Comparison of ENCODE assay signal across 2 cellular contexts in the genomic region with DNA sequence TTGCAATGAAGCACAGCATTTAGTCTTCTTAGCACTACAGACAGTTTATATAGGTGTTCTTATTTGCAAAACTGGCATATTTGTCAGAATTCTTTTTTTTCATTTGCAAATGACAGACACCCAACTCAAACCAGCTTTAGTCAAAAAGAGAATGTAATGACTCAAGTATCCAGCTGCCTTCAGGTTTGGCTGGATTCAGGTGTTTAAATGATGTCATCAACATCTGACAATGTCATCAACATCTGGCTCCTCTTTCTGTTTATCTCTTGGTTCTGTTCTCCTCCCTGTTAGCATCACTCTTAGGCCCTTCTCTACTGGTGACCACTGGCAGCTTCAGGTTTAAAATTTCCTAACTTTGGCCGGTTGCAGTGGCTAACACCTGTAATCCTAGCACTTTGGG.
TF ChIP-seq lines count a peak whose summit lies in the region.

No MANE protein-coding gene starts in this region.

TF ChIP-seq in GM12878, 131 proteins besides CTCF, POLR2A, EP300 and RAD21:
- TF ChIP-seq LARP7 (IDR thresholded peaks at IDR 0.05), result no peak
- peak; percentile 57; the same call in 1 of the 2 replicates for TF ChIP-seq JUNB (IDR thresholded peaks at IDR 0.05)
- no peak for TF ChIP-seq SMC3 (IDR thresholded peaks at IDR 0.05; ENCODE audit: borderline replicate concordance, low read length)
- TF ChIP-seq IKZF1 (conservative IDR thresholded peaks at IDR 0.05), result no peak
- peak; percentile 31; the same call in 1 of the 2 replicates for TF ChIP-seq CREB1 (IDR thresholded peaks at IDR 0.05; ENCODE audit: low read depth)
- TF ChIP-seq SMAD5 (IDR thresholded peaks at IDR 0.05; ENCODE audit: low read depth), result no peak
- TF ChIP-seq, protein P1, sequence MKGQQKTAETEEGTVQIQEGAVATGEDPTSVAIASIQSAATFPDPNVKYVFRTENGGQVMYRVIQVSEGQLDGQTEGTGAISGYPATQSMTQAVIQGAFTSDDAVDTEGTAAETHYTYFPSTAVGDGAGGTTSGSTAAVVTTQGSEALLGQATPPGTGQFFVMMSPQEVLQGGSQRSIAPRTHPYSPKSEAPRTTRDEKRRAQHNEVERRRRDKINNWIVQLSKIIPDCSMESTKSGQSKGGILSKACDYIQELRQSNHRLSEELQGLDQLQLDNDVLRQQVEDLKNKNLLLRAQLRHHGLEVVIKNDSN (IDR thresholded peaks at IDR 0.05; ENCODE audit: borderline replicate concordance, extremely low read length, insufficient read depth, low read depth, low read length), result no peak
- TF ChIP-seq, protein P2, sequence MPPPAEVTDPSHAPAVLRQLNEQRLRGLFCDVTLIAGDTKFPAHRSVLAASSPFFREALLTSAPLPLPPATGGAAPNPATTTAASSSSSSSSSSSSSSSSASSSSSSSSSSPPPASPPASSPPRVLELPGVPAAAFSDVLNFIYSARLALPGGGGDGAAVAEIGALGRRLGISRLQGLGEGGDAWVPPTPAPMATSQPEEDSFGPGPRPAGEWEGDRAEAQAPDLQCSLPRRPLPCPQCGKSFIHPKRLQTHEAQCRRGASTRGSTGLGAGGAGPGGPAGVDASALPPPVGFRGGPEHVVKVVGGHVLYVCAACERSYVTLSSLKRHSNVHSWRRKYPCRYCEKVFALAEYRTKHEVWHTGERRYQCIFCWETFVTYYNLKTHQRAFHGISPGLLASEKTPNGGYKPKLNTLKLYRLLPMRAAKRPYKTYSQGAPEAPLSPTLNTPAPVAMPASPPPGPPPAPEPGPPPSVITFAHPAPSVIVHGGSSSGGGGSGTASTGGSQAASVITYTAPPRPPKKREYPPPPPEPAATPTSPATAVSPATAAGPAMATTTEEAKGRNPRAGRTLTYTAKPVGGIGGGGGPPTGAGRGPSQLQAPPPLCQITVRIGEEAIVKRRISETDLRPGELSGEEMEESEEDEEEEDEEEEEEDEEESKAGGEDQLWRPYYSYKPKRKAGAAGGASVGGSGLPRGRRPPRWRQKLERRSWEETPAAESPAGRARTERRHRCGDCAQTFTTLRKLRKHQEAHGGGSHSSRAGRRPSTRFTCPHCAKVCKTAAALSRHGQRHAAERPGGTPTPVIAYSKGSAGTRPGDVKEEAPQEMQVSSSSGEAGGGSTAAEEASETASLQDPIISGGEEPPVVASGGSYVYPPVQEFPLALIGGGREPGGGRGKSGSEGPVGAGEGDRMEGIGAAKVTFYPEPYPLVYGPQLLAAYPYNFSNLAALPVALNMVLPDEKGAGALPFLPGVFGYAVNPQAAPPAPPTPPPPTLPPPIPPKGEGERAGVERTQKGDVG (CRISPR knock-in tag; IDR thresholded peaks at IDR 0.05), result no peak
- no peak for TF ChIP-seq HCFC1 (IDR thresholded peaks at IDR 0.05; ENCODE audit: low read length)
- TF ChIP-seq TCF12 (IDR thresholded peaks at IDR 0.05; ENCODE audit: low read depth, low read length), result 0 out of 2 replicates have a peak, but pooled peaks have one; percentile 60
- no peak for TF ChIP-seq BHLHE40 (IDR thresholded peaks at IDR 0.05; ENCODE audit: borderline replicate concordance in 1 of 2, low read depth in 2 of 2, low read length in 1 of 2)
- no peak for TF ChIP-seq PAX8 (IDR thresholded peaks at IDR 0.05)
- TF ChIP-seq ATF7 (IDR thresholded peaks at IDR 0.05; ENCODE audit: low read depth), result peak; percentile 70
- TF ChIP-seq GABPA (IDR thresholded peaks at IDR 0.05; ENCODE audit: low read depth), result no peak
- TF ChIP-seq SREBF2 (IDR thresholded peaks at IDR 0.05; ENCODE audit: low read length), result no peak
- TF ChIP-seq MXI1 (IDR thresholded peaks at IDR 0.05; ENCODE audit: low read depth, low read length), result no peak

TF ChIP-seq in HepG2, 621 proteins besides CTCF, POLR2A, EP300 and RAD21:
- TF ChIP-seq, protein P3, sequence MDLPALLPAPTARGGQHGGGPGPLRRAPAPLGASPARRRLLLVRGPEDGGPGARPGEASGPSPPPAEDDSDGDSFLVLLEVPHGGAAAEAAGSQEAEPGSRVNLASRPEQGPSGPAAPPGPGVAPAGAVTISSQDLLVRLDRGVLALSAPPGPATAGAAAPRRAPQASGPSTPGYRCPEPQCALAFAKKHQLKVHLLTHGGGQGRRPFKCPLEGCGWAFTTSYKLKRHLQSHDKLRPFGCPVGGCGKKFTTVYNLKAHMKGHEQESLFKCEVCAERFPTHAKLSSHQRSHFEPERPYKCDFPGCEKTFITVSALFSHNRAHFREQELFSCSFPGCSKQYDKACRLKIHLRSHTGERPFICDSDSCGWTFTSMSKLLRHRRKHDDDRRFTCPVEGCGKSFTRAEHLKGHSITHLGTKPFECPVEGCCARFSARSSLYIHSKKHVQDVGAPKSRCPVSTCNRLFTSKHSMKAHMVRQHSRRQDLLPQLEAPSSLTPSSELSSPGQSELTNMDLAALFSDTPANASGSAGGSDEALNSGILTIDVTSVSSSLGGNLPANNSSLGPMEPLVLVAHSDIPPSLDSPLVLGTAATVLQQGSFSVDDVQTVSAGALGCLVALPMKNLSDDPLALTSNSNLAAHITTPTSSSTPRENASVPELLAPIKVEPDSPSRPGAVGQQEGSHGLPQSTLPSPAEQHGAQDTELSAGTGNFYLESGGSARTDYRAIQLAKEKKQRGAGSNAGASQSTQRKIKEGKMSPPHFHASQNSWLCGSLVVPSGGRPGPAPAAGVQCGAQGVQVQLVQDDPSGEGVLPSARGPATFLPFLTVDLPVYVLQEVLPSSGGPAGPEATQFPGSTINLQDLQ (CRISPR knock-in tag; IDR thresholded peaks at IDR 0.05), result no peak
- peak; percentile 80 for TF ChIP-seq CREB1 (IDR thresholded peaks at IDR 0.05)
- no peak for TF ChIP-seq CREB1 (CRISPR knock-in tag; IDR thresholded peaks at IDR 0.05)
- TF ChIP-seq, protein P4, sequence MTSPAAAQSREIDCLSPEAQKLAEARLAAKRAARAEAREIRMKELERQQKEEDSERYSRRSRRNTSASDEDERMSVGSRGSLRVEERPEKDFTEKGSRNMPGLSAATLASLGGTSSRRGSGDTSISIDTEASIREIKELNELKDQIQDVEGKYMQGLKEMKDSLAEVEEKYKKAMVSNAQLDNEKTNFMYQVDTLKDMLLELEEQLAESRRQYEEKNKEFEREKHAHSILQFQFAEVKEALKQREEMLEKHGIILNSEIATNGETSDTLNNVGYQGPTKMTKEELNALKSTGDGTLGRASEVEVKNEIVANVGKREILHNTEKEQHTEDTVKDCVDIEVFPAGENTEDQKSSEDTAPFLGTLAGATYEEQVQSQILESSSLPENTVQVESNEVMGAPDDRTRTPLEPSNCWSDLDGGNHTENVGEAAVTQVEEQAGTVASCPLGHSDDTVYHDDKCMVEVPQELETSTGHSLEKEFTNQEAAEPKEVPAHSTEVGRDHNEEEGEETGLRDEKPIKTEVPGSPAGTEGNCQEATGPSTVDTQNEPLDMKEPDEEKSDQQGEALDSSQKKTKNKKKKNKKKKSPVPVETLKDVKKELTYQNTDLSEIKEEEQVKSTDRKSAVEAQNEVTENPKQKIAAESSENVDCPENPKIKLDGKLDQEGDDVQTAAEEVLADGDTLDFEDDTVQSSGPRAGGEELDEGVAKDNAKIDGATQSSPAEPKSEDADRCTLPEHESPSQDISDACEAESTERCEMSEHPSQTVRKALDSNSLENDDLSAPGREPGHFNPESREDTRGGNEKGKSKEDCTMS (CRISPR knock-in tag; conservative IDR thresholded peaks at IDR 0.05), result no peak
- TF ChIP-seq ATF7 (IDR thresholded peaks at IDR 0.05), result peak; percentile 95
- no peak for TF ChIP-seq ATF7 (CRISPR knock-in tag; IDR thresholded peaks at IDR 0.05)
- TF ChIP-seq HNRNPL (IDR thresholded peaks at IDR 0.05; ENCODE audit: low read depth, low read length), result no peak
